In the genomic region with DNA sequence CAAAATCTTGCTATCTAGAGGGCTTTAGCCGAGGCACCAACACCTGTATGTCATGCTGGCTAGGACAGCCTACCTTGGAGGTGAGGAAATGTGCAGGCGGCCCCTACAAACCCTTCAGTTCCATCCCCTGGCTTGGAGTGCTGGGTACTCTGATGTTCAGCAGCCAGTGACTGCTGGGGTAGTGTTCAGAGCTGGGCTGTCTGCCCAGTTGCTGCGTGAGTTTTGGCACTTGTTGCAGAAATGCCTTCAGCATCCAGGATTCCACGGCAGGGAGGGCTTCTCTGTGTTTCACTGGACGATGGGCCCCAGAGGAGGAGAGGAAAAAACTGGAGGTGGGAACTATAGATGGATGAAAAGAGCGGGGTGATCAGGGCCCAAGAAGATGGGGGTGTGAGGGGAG, we compare ENCODE assay signal across 15 cellular contexts. TPM values are rescaled to one million over a fixed set of nuclear protein-coding genes. Genes with fewer than 3 reads are reported as not detected.
DNase-seq lines count a peak whose midpoint lies in the region; ATAC-seq and TF ChIP-seq lines count a peak whose summit lies in the region.
"Had no signal": no experiment of that assay in that cellular context is flagged by ENCODE, and none has a peak within 500 bp of the region (broad histone marks: within the 10 kb centered on the region; RNA-seq: fewer than 3 reads in every experiment).

No MANE protein-coding gene starts in this region.

- TF ChIP-seq POLR2A in IMR-90 (IDR thresholded peaks at IDR 0.05; ENCODE audit: low read depth, low read length): no peak

- H3K23ac ChIP-seq in IMR-90 (ENCODE audit: low read depth, low read length) (no peak overlapping the region), mesendoderm (ENCODE audit: low read length) (no peak overlapping the region)

- peaks cover 27% of the 10 kb centered on the region for H3K36me3 ChIP-seq in IMR-90 (ENCODE audit: control insufficient read depth, insufficient read depth, low read length)
- H3K36me3 ChIP-seq in hepatocyte (replicated peaks; ENCODE audit: insufficient read depth, low read depth): no peaks in the 10 kb centered on the region
- no peaks in the 10 kb centered on the region for H3K36me3 ChIP-seq in mesendoderm (ENCODE audit: control insufficient read depth, insufficient read depth, low read length)

- H3K9me3 Mint-ChIP-seq in chondrocyte (ENCODE audit: low read depth): no peaks in the 10 kb centered on the region
- no peaks in the 10 kb centered on the region for H3K9me3 Mint-ChIP-seq in stimulated activated effector memory CD8-positive, alpha-beta T cell treated with anti-CD3 and anti-CD28 coated beads, Interleukin-12 subunit alpha, Interleukin-12 subunit beta, amount 100 ng/mL, for 72 hours
- H3K9me3 Mint-ChIP-seq: CD4-positive, alpha-beta memory T cell; type B pancreatic cell had no signal

- no peaks in the 10 kb centered on the region for H3K27me3 Mint-ChIP-seq in chondrocyte (ENCODE audit: low read depth)
- H3K27me3 Mint-ChIP-seq: CD4-positive, alpha-beta memory T cell; type B pancreatic cell had no signal

- peaks cover 10% of the 10 kb centered on the region for H3K9me1 ChIP-seq in IMR-90 (ENCODE audit: insufficient read depth, low read length)

- H4K8ac ChIP-seq in IMR-90 (ENCODE audit: low read depth in 2 of 2, low read length in 2 of 2) (no peak overlapping the region), mesendoderm (ENCODE audit: low read depth, low read length) (no peak overlapping the region)

- H3K79me2 ChIP-seq in hepatocyte (no peaks in the 10 kb centered on the region), mesendoderm (ENCODE audit: control insufficient read depth, insufficient read depth, low read length) (no peaks in the 10 kb centered on the region)

- CTCF ChIA-PET in IMR-90 (lab: Yijun Ruan, JAX): no interaction called here

- dilution Hi-C loops in IMR-90 (cut with HindIII; ENCODE audit: low sequenced_read_pairs, unreplicated experiment): no loop called here

- TF ChIP-seq CTCF in IMR-90 (conservative IDR thresholded peaks at IDR 0.05; ENCODE audit: low read depth, low read length) (no peak), chondrocyte (IDR thresholded peaks at IDR 0.05) (no peak), hepatocyte (IDR thresholded peaks at IDR 0.05; ENCODE audit: poor library complexity) (no peak)

- DNase-seq in IMR-90: peak; percentile 71
- DNase-seq in chondrocyte (ENCODE audit: low spot score): no peak
- DNase-seq in hepatocyte (ENCODE audit: low spot score): peak; percentile 32
- no peak for DNase-seq in stimulated activated effector memory CD8-positive, alpha-beta T cell treated with anti-CD3 and anti-CD28 coated beads, Interleukin-12 subunit alpha, Interleukin-12 subunit beta, amount 100 ng/mL, for 72 hours (ENCODE audit: low spot score in 2 of 2)
- DNase-seq in HCEC 1CT: no peak
- no peak for DNase-seq in mesendoderm
- no peak for DNase-seq in ecto neural progenitor cell (ENCODE audit: low spot score)
- DNase-seq: activated T-cell treated with anti-CD3 and anti-CD28 coated beads, Interleukin-2, amount 50 U/mL, for 48 hours; CD4-positive, alpha-beta memory T cell; foreskin melanocyte; GDM1; kidney; NCI-H1930; SJCRH30 had no signal

- no peak overlapping the region for H4K91ac ChIP-seq in IMR-90 (ENCODE audit: insufficient read depth, low read depth, low read length)

- intact Hi-C loops in IMR-90 (cut with micrococcal nuclease): no loop called here

- H2AK9ac ChIP-seq in IMR-90 (replicated peaks; ENCODE audit: low read depth, low read length, poor library complexity): no peak overlapping the region

- no peaks in the 10 kb centered on the region for H4K20me1 ChIP-seq in IMR-90 (ENCODE audit: insufficient read depth, low read length)
- no peaks in the 10 kb centered on the region for H4K20me1 ChIP-seq in hepatocyte (ENCODE audit: insufficient read depth, poor library complexity, severe bottlenecking)

- no TSS peak for BruUV-seq in IMR-90 (replicated peaks; lab: Mats Ljungman, UMichigan)

- H3K4me2 ChIP-seq in IMR-90 (ENCODE audit: low read depth, low read length) (no peak overlapping the region), hepatocyte (no peak overlapping the region), mesendoderm (ENCODE audit: low read length) (no peak overlapping the region)

- peak overlapping the region; percentile 22 for H3K27ac Mint-ChIP-seq in chondrocyte (ENCODE audit: unreplicated experiment)
- H3K27ac Mint-ChIP-seq in stimulated activated effector memory CD8-positive, alpha-beta T cell treated with anti-CD3 and anti-CD28 coated beads, Interleukin-12 subunit alpha, Interleukin-12 subunit beta, amount 100 ng/mL, for 72 hours: peak overlapping the region; percentile 56
- H3K27ac Mint-ChIP-seq: type B pancreatic cell had no signal

- H3K27ac ChIP-seq in IMR-90 (ENCODE audit: insufficient read depth, low read length): no peak overlapping the region
- H3K27ac ChIP-seq in hepatocyte: no peak overlapping the region
- no peak overlapping the region for H3K27ac ChIP-seq in mesendoderm (ENCODE audit: low read depth, low read length)
- H3K27ac ChIP-seq: SJCRH30 had no signal

- peak; percentile 91 for ATAC-seq in IMR-90 (ENCODE audit: low read depth)
- no peak for ATAC-seq in stimulated activated effector memory CD8-positive, alpha-beta T cell treated with anti-CD3 and anti-CD28 coated beads, Interleukin-12 subunit alpha, Interleukin-12 subunit beta, amount 100 ng/mL, for 72 hours

- no peak overlapping the region for H4K5ac ChIP-seq in IMR-90 (ENCODE audit: low read depth, low read length)
- H4K5ac ChIP-seq in mesendoderm (ENCODE audit: low read length): no peak overlapping the region

- no peak overlapping the region for H3K56ac ChIP-seq in IMR-90 (ENCODE audit: extremely low read depth, insufficient read depth, low read length)
- no peak overlapping the region for H3K56ac ChIP-seq in mesendoderm (ENCODE audit: low read length)

- H3K4me3 ChIP-seq in IMR-90 (ENCODE audit: insufficient read depth, low read depth, low read length) (no peak overlapping the region), hepatocyte (no peak overlapping the region), mesendoderm (ENCODE audit: low read length) (no peak overlapping the region)
- H3K4me3 ChIP-seq: SJCRH30 had no signal

- no peaks in the 10 kb centered on the region for H3K9me2 ChIP-seq in hepatocyte (replicated peaks; ENCODE audit: insufficient read depth)

- H2BK20ac ChIP-seq in IMR-90 (ENCODE audit: low read depth, low read length): no peak overlapping the region

- H2BK120ac ChIP-seq in IMR-90 (ENCODE audit: low read depth, low read length): no peak overlapping the region
- H2BK120ac ChIP-seq in mesendoderm (ENCODE audit: low read depth, low read length): no peak overlapping the region

- H3K36me3 Mint-ChIP-seq in chondrocyte (ENCODE audit: low read depth): peaks cover 9% of the 10 kb centered on the region
- peaks cover 20% of the 10 kb centered on the region for H3K36me3 Mint-ChIP-seq in stimulated activated effector memory CD8-positive, alpha-beta T cell treated with anti-CD3 and anti-CD28 coated beads, Interleukin-12 subunit alpha, Interleukin-12 subunit beta, amount 100 ng/mL, for 72 hours

- in situ Hi-C loops in IMR-90 (cut with MboI; ENCODE audit: low sequenced_read_pairs): no loop called here

- H3K4me1 Mint-ChIP-seq in chondrocyte (ENCODE audit: low read depth): peaks cover 4% of the 10 kb centered on the region
- no peaks in the 10 kb centered on the region for H3K4me1 Mint-ChIP-seq in stimulated activated effector memory CD8-positive, alpha-beta T cell treated with anti-CD3 and anti-CD28 coated beads, Interleukin-12 subunit alpha, Interleukin-12 subunit beta, amount 100 ng/mL, for 72 hours

- H3K9ac ChIP-seq in IMR-90 (ENCODE audit: low read depth, low read length) (no peak overlapping the region), mesendoderm (ENCODE audit: low read length) (no peak overlapping the region)

- POLR2A ChIA-PET in IMR-90 (lab: Charles Lee; ENCODE audit: unreplicated experiment): no interaction called here

- no peak overlapping the region for H2AK5ac ChIP-seq in IMR-90 (ENCODE audit: low read depth, low read length)
- H2AK5ac ChIP-seq in mesendoderm (ENCODE audit: low read length): no peak overlapping the region

- H3K27me3 ChIP-seq in IMR-90 (ENCODE audit: control insufficient read depth, insufficient read depth, low read length) (no peaks in the 10 kb centered on the region), hepatocyte (no peaks in the 10 kb centered on the region), mesendoderm (ENCODE audit: insufficient read depth, low read length, poor library complexity) (no peaks in the 10 kb centered on the region)
- H3K27me3 ChIP-seq: SJCRH30 had no signal

- H3K4me1 ChIP-seq in IMR-90 (ENCODE audit: control insufficient read depth, insufficient read depth, low read length) (no peaks in the 10 kb centered on the region), hepatocyte (ENCODE audit: insufficient read depth) (no peaks in the 10 kb centered on the region), mesendoderm (ENCODE audit: control insufficient read depth, low read depth, low read length) (no peaks in the 10 kb centered on the region)

- TF ChIP-seq RAD21 in IMR-90 (IDR thresholded peaks at IDR 0.05; ENCODE audit: low read length): no peak

- H3K4ac ChIP-seq in IMR-90 (ENCODE audit: low read depth, low read length): no peak overlapping the region
- H3K4ac ChIP-seq in mesendoderm (ENCODE audit: low read depth, low read length): no peak overlapping the region

- H2BK15ac ChIP-seq in IMR-90 (ENCODE audit: low read depth, low read length): no peak overlapping the region
- H2BK15ac ChIP-seq in mesendoderm (replicated peaks; ENCODE audit: low read depth): no peak overlapping the region

- no peaks in the 10 kb centered on the region for H3K9me3 ChIP-seq in IMR-90 (ENCODE audit: control insufficient read depth, insufficient read depth, low read length)
- H3K9me3 ChIP-seq in hepatocyte (ENCODE audit: low read depth): no peaks in the 10 kb centered on the region
- H3K9me3 ChIP-seq: SJCRH30 had no signal

- no peak overlapping the region for H3K4me3 Mint-ChIP-seq in chondrocyte (ENCODE audit: unreplicated experiment)
- H3K4me3 Mint-ChIP-seq in stimulated activated effector memory CD8-positive, alpha-beta T cell treated with anti-CD3 and anti-CD28 coated beads, Interleukin-12 subunit alpha, Interleukin-12 subunit beta, amount 100 ng/mL, for 72 hours: no peak overlapping the region
- H3K4me3 Mint-ChIP-seq: CD4-positive, alpha-beta memory T cell; type B pancreatic cell had no signal

- H3K18ac ChIP-seq in IMR-90 (ENCODE audit: low read depth, low read length): no peak overlapping the region
- no peak overlapping the region for H3K18ac ChIP-seq in mesendoderm (ENCODE audit: low read length)

- H2BK5ac ChIP-seq in IMR-90 (ENCODE audit: low read depth, low read length, poor library complexity, severe bottlenecking) (no peak overlapping the region), mesendoderm (ENCODE audit: low read length) (no peak overlapping the region)

- WGBS in IMR-90 (ENCODE audit: extremely low coverage in 2 of 2, insufficient read length in 1 of 2), 2 experiments: 16% methylated on average over 4 of the region's 6 CpGs; no CpG with 5 or more reads in 1 of the 2 experiments
- WGBS in hepatocyte (ENCODE audit: low lambda C conversion rate, missing lambda C conversion rate): 88% methylated on average over 6 of the region's 6 CpGs
- WGBS in mesendoderm (ENCODE audit: extremely low coverage, insufficient coverage, low lambda C conversion rate): no CpG with 5 or more reads among the region's 6 CpGs

- no peak overlapping the region for H3K14ac ChIP-seq in IMR-90 (replicated peaks; ENCODE audit: low read depth, low read length)

- H3K79me1 ChIP-seq in IMR-90 (ENCODE audit: low read depth in 1 of 2, low read length in 2 of 2): peaks cover 4 to 17% of the 10 kb centered on the region in 2 experiments; a peak in 2 of 4 replicates
- H3K79me1 ChIP-seq in mesendoderm (ENCODE audit: low read length): no peaks in the 10 kb centered on the region

- H2AFZ ChIP-seq in IMR-90 (replicated peaks; ENCODE audit: low read length, poor library complexity) (peak overlapping the region; percentile 7), hepatocyte (no peak overlapping the region)

RNA-seq across cellular contexts. Expression of a gene that starts 10.4 kb away (rescaled TPM):
- total RNA-seq in IMR-90 (2012; rRNA removed) (37.5 and 38.9 TPM in 2 replicates), chondrocyte (29.4 to 33.7 TPM (median 31.7 TPM) in 3 replicates), hepatocyte (29.0 and 33.0 TPM in 2 replicates)
- polyA plus RNA-seq in IMR-90 (2012; rRNA removed) (93.5 and 99.7 TPM in 2 replicates), hepatocyte (55.7 and 58.4 TPM in 2 replicates)
- 67.9 and 73.4 TPM in 2 replicates for polyA plus RNA-seq in IMR-90 (2012; cell fraction: cytosol; rRNA removed)
- 21.7 and 25.2 TPM in 2 replicates for polyA plus RNA-seq in IMR-90 (2012; cell fraction: nucleus; rRNA removed; ENCODE audit: low replicate concordance)
- 24.0 TPM for polyA plus RNA-seq in mesendoderm (2013, experiment 1 of 2)
- 25.1 TPM for polyA plus RNA-seq in mesendoderm (2013, experiment 2 of 2)

RNA-seq across cellular contexts. Expression of a gene that starts 10.6 kb away (rescaled TPM):
- total RNA-seq in IMR-90 (2012; rRNA removed) (118 TPM in 2 replicates), chondrocyte (201 to 243 TPM (median 210 TPM) in 3 replicates), hepatocyte (76.4 and 79.9 TPM in 2 replicates)
- polyA plus RNA-seq in IMR-90 (2012; rRNA removed) (124 and 146 TPM in 2 replicates), hepatocyte (37.6 and 59.2 TPM in 2 replicates)
- polyA plus RNA-seq in IMR-90 (2012; cell fraction: cytosol; rRNA removed): 69.6 and 69.8 TPM in 2 replicates
- 168 and 324 TPM in 2 replicates for polyA plus RNA-seq in IMR-90 (2012; cell fraction: nucleus; rRNA removed; ENCODE audit: low replicate concordance)
- polyA plus RNA-seq in mesendoderm (2013, experiment 1 of 2): 27.1 TPM
- 28.3 TPM for polyA plus RNA-seq in mesendoderm (2013, experiment 2 of 2)

RNA-seq across cellular contexts. Expression of a gene that starts 35.8 kb away (rescaled TPM):
- total RNA-seq in IMR-90 (2012; rRNA removed): 16.7 and 21.3 TPM in 2 replicates
- polyA plus RNA-seq in IMR-90 (2012; rRNA removed): 17.4 and 18.0 TPM in 2 replicates
- 11.0 TPM in 2 replicates for polyA plus RNA-seq in IMR-90 (2012; cell fraction: cytosol; rRNA removed)
- 6.4 and 11.4 TPM in 2 replicates for polyA plus RNA-seq in IMR-90 (2012; cell fraction: nucleus; rRNA removed; ENCODE audit: low replicate concordance)
- 19.8 to 22.2 TPM (median 20.8 TPM) in 3 replicates for total RNA-seq in chondrocyte
- 15.1 and 17.4 TPM in 2 replicates for total RNA-seq in hepatocyte
- polyA plus RNA-seq in hepatocyte: 44.5 and 50.9 TPM in 2 replicates
- polyA plus RNA-seq in mesendoderm (2013, experiment 1 of 2): 27.3 TPM
- 25.6 TPM for polyA plus RNA-seq in mesendoderm (2013, experiment 2 of 2)

RNA-seq across cellular contexts. Expression of a gene that starts 36.2 kb away (rescaled TPM):
- 20.0 and 20.1 TPM in 2 replicates for total RNA-seq in IMR-90 (2012; rRNA removed)
- 40.7 and 41.4 TPM in 2 replicates for polyA plus RNA-seq in IMR-90 (2012; rRNA removed)
- 39.1 and 45.7 TPM in 2 replicates for polyA plus RNA-seq in IMR-90 (2012; cell fraction: cytosol; rRNA removed)
- 112 and 183 TPM in 2 replicates for polyA plus RNA-seq in IMR-90 (2012; cell fraction: nucleus; rRNA removed; ENCODE audit: low replicate concordance)
- total RNA-seq in chondrocyte: 19.7 to 37.5 TPM (median 24.5 TPM) in 3 replicates
- 38.2 and 40.9 TPM in 2 replicates for total RNA-seq in hepatocyte
- polyA plus RNA-seq in hepatocyte: 35.2 and 42.8 TPM in 2 replicates
- polyA plus RNA-seq in mesendoderm (2013, experiment 1 of 2): 32.5 TPM
- 31.6 TPM for polyA plus RNA-seq in mesendoderm (2013, experiment 2 of 2)

RNA-seq across cellular contexts. Expression of a gene that starts 53.9 kb away (rescaled TPM):
- total RNA-seq in IMR-90 (2012; rRNA removed) (9.2 and 9.7 TPM in 2 replicates), chondrocyte (38.4 to 42.1 TPM (median 41.7 TPM) in 3 replicates), hepatocyte (16.1 and 23.4 TPM in 2 replicates)
- polyA plus RNA-seq in IMR-90 (2012; rRNA removed) (13.7 and 14.8 TPM in 2 replicates), hepatocyte (19.1 and 21.9 TPM in 2 replicates)
- polyA plus RNA-seq in IMR-90 (2012; cell fraction: cytosol; rRNA removed): 11.7 and 14.4 TPM in 2 replicates
- polyA plus RNA-seq in IMR-90 (2012; cell fraction: nucleus; rRNA removed; ENCODE audit: low replicate concordance): 10.3 and 25.2 TPM in 2 replicates
- 19.7 TPM for polyA plus RNA-seq in mesendoderm (2013, experiment 1 of 2)
- 19.5 TPM for polyA plus RNA-seq in mesendoderm (2013, experiment 2 of 2)

Comparison
In these comparisons a context has a peak if more than half of its experiments do, and no peak if none do; other contexts are left out.
1. DNase-seq: peak in IMR-90 (single experiment) and hepatocyte (single experiment); none in chondrocyte (single experiment), stimulated activated effector memory CD8-positive, alpha-beta T cell treated with anti-CD3 and anti-CD28 coated beads, Interleukin-12 subunit alpha, Interleukin-12 subunit beta, amount 100 ng/mL, for 72 hours (0 of 2), HCEC 1CT (single experiment), mesendoderm (single experiment) and ecto neural progenitor cell (single experiment).